1 cellular context compared by ENCODE assay signal in genomic region chr21:45875416-45875760, GRCh38.
TF ChIP-seq lines count a peak whose summit lies in the region.

No MANE protein-coding gene starts in this region.

TF ChIP-seq in H1, 55 proteins besides CTCF, POLR2A, EP300 and RAD21:
- TF ChIP-seq TAF1 (IDR thresholded peaks at IDR 0.05; ENCODE audit: low read depth, low read length) (no peak), CTBP2 (IDR thresholded peaks at IDR 0.05; ENCODE audit: borderline replicate concordance, insufficient read depth, insufficient read length, low read length) (no peak), PHF8 (conservative IDR thresholded peaks at IDR 0.05; ENCODE audit: low read depth, low read length) (no peak), CHD1 (IDR thresholded peaks at IDR 0.05; ENCODE audit: low read depth, low read length) (no peak), E2F6 (IDR thresholded peaks at IDR 0.05) (no peak), RBBP5 (IDR thresholded peaks at IDR 0.05; ENCODE audit: borderline replicate concordance, low read depth, low read length) (no peak), ZNF274 (IDR thresholded peaks at IDR 0.05; ENCODE audit: borderline replicate concordance, extremely low read depth, low read length) (no peak), SP1 (IDR thresholded peaks at IDR 0.05; ENCODE audit: low read depth, low read length) (no peak), ATF2 (IDR thresholded peaks at IDR 0.05; ENCODE audit: low read length) (no peak), SIX5 (IDR thresholded peaks at IDR 0.05; ENCODE audit: low read depth, low read length) (no peak), BACH1 (IDR thresholded peaks at IDR 0.05; ENCODE audit: low read length) (no peak), CHD2 (IDR thresholded peaks at IDR 0.05; ENCODE audit: low read length) (no peak), TBP (IDR thresholded peaks at IDR 0.05; ENCODE audit: low read depth, low read length) (no peak), GABPA (IDR thresholded peaks at IDR 0.05; ENCODE audit: borderline replicate concordance, insufficient read depth, low read length) (no peak), CBX5 (IDR thresholded peaks at IDR 0.05; ENCODE audit: low read depth, low read length) (no peak), SP4 (IDR thresholded peaks at IDR 0.05; ENCODE audit: low read length) (no peak), KDM4A (IDR thresholded peaks at IDR 0.05; ENCODE audit: low read depth, low read length, severe bottlenecking) (no peak), CBX8 (IDR thresholded peaks at IDR 0.05; ENCODE audit: borderline replicate concordance, low read depth, low read length) (no peak)
